Comparison of ENCODE assay signal across 8 cellular contexts in genomic region chr12:50086148-50086547, GRCh38. TPM values are rescaled to one million over a fixed set of nuclear protein-coding genes. Genes with fewer than 3 reads are reported as not detected.
DNase-seq lines count a peak whose midpoint lies in the region; FAIRE-seq and TF ChIP-seq lines count a peak whose summit lies in the region.

No MANE protein-coding gene starts in this region.

- peaks cover 15% of the 10 kb centered on the region for H3K27me3 Mint-ChIP-seq in nephron progenitor cell (ENCODE audit: low read depth, poor library complexity)

- peak overlapping the region; percentile 98 for H3K4me3 Mint-ChIP-seq in nephron progenitor cell

- DNase-seq in BJ (ENCODE audit: low read depth) (no peak), MM.1S (peak; percentile 88), nephron progenitor cell (no peak), GM19239 (ENCODE audit: insufficient read length, low spot score) (no peak), DMS153 treated with DMSO at 0.1 percent for 48 hours (lab: John Stamatoyannopoulos, UW; ENCODE audit: unreplicated experiment) (no peak), HT-29 (ENCODE audit: low spot score) (no peak), occipital lobe (lab: John Stamatoyannopoulos, UW) (no peak)

- no peak for FAIRE-seq in GM19239 (lab: Jason Lieb, UNC)

- H3K4me1 Mint-ChIP-seq in nephron progenitor cell, result peaks cover 48% of the 10 kb centered on the region

- H3K4me3 ChIP-seq in BJ (ENCODE audit: low read depth, low read length) (peak overlapping the region; percentile 62), MM.1S (ENCODE audit: low read length) (peak overlapping the region; percentile 85)

- peak overlapping the region; percentile 94 for H3K27ac Mint-ChIP-seq in nephron progenitor cell

- no peaks in the 10 kb centered on the region; the same call in 1 of the 2 replicates for H3K27me3 ChIP-seq in BJ (ENCODE audit: control insufficient read depth, insufficient read depth, low read length)
- H3K27me3 ChIP-seq in MM.1S (replicated peaks; ENCODE audit: insufficient read depth, low read length), result no peaks in the 10 kb centered on the region

- H3F3A ChIP-seq in MM.1S (ENCODE audit: insufficient read depth, low read length), result peaks cover 20% of the 10 kb centered on the region

- no peaks in the 10 kb centered on the region for H3K9me2 ChIP-seq in MM.1S (replicated peaks; ENCODE audit: insufficient read depth, low read length)

- H3K36me3 ChIP-seq in BJ (ENCODE audit: control insufficient read depth, insufficient read depth, low read length) (peaks cover 8% of the 10 kb centered on the region), MM.1S (replicated peaks; ENCODE audit: insufficient read depth, low read length) (peaks cover 18% of the 10 kb centered on the region; the same call in 1 of the 2 replicates)

- H3K9me3 Mint-ChIP-seq in nephron progenitor cell, result no peaks in the 10 kb centered on the region

- TF ChIP-seq CTCF in BJ (IDR thresholded peaks at IDR 0.05; ENCODE audit: insufficient read depth, low read depth, low read length) (no peak), MM.1S (IDR thresholded peaks at IDR 0.05; ENCODE audit: low read length) (no peak), nephron progenitor cell (IDR thresholded peaks at IDR 0.05) (no peak)

- POLR2A ChIA-PET in BJ (lab: Charles Lee), result no interaction called here

- CTCF ChIA-PET in BJ (lab: Yijun Ruan, JAX), result interaction anchor here (0.7 to 3.6 kb wide), 4 partner anchors 10 to 228 kb away, joined by 4 to 23 read pairs (median 7); no protein-coding TSS in a partner anchor

- no peaks in the 10 kb centered on the region for H4K20me1 ChIP-seq in MM.1S (ENCODE audit: insufficient read depth, low read length)

- peaks cover 43% of the 10 kb centered on the region for H3K36me3 Mint-ChIP-seq in nephron progenitor cell (ENCODE audit: low read depth)

- peak overlapping the region; percentile 91 for H3K27ac ChIP-seq in MM.1S (ENCODE audit: low read length)
- peak overlapping the region; percentile 76 for H3K27ac ChIP-seq in cingulate gyrus (ENCODE audit: low read depth, low read length)

- peak overlapping the region; percentile 90 for H3K4me2 ChIP-seq in MM.1S (ENCODE audit: low read depth, low read length)

- H3K9ac ChIP-seq in MM.1S (ENCODE audit: low read length), result peak overlapping the region; percentile 73

- no peak overlapping the region for H2AFZ ChIP-seq in MM.1S (ENCODE audit: low read length)

- H3K79me2 ChIP-seq in MM.1S (ENCODE audit: low read length), result peaks cover 42% of the 10 kb centered on the region

- peaks cover 15% of the 10 kb centered on the region for H3K4me1 ChIP-seq in MM.1S (ENCODE audit: low read length)

- no peaks in the 10 kb centered on the region for H3K9me3 ChIP-seq in MM.1S (replicated peaks; ENCODE audit: insufficient read depth, low read length)

RNA-seq across cellular contexts. Expression of gene SMARCD1, which starts 1.0 kb away (rescaled TPM):
- polyA plus RNA-seq in BJ (2011; rRNA removed), result 48.9 and 56.0 TPM in 2 replicates
- 38.7 and 48.3 TPM in 2 replicates for polyA minus RNA-seq in BJ (2011; rRNA and poly(A)+ RNA removed)
- total RNA-seq in HT-29 (2014; rRNA removed; shearing (Covaris generic)), result 74.8 and 90.4 TPM in 2 replicates
- total RNA-seq in occipital lobe, result 49.3 TPM

RNA-seq across cellular contexts. Expression of gene GPD1, which starts 17.7 kb away (rescaled TPM):
- 0.31 and 0.47 TPM in 2 replicates for polyA plus RNA-seq in BJ (2011; rRNA removed)
- 0.33 TPM in 1 of 2 replicates, not detected in the other for polyA minus RNA-seq in BJ (2011; rRNA and poly(A)+ RNA removed)
- 8.0 and 9.5 TPM in 2 replicates for total RNA-seq in HT-29 (2014; rRNA removed; shearing (Covaris generic))
- 14.2 TPM for total RNA-seq in occipital lobe

RNA-seq across cellular contexts. Expression of gene COX14, which starts 25.9 kb away (rescaled TPM):
- polyA plus RNA-seq in BJ (2011; rRNA removed), result 85.7 and 104 TPM in 2 replicates
- 15.2 and 39.8 TPM in 2 replicates for polyA minus RNA-seq in BJ (2011; rRNA and poly(A)+ RNA removed)
- total RNA-seq in HT-29 (2014; rRNA removed; shearing (Covaris generic)), result 85.6 and 98.6 TPM in 2 replicates
- total RNA-seq in occipital lobe, result 11.1 TPM

RNA-seq across cellular contexts. Expression of gene ASIC1, which starts 28.8 kb away (rescaled TPM):
- polyA plus RNA-seq in BJ (2011; rRNA removed), result 4.9 and 7.0 TPM in 2 replicates
- polyA minus RNA-seq in BJ (2011; rRNA and poly(A)+ RNA removed), result 6.5 TPM in 2 replicates
- total RNA-seq in HT-29 (2014; rRNA removed; shearing (Covaris generic)), result 6.7 and 7.0 TPM in 2 replicates
- 16.2 TPM for total RNA-seq in occipital lobe
